17 cellular contexts compared by ENCODE assay signal in the genomic region with DNA sequence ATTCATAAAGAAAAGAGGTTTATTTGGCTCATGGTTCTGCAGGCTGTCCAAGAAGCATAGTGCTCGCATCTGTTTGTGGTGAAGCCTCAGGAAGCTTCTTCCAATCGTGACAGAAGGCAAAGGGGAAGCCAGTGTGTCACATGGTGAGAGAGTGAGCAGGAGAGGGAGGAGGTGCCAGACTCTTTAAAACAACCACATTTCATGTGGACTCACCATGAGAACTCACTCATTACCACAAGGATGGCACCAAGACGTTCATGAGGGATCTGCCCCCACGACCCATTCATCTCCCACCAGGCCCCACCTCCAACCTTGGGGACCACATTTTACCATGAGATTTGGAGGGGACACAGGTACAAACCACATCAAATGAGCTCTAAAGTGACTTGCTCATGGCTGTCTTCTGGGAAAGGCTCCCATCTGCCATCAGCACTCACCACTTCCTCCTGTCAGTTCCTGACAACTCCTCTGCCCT.
DNase-seq lines count a peak whose midpoint lies in the region; ATAC-seq and TF ChIP-seq lines count a peak whose summit lies in the region.
"Had no signal": no experiment of that assay in that cellular context is flagged by ENCODE, and none has a peak within 500 bp of the region (broad histone marks: within the 10 kb centered on the region; RNA-seq: fewer than 3 reads in every experiment).

No MANE protein-coding gene starts in this region.

- peak; percentile 88 for ATAC-seq in activated T-helper 17 cell treated with anti-CD3 and anti-CD28 coated beads, Interleukin-2, amount 50 U/mL, for 72 hours (replicated peaks)
- no peak for ATAC-seq in GM19463 (IDR thresholded peaks at IDR 0.05; ENCODE audit: unreplicated experiment)
- ATAC-seq: esophagus mucosa, left lobe of liver had no signal

- no peak overlapping the region for H3K4me3 ChIP-seq in NB4 (ENCODE audit: low read depth, low read length)
- H3K4me3 ChIP-seq: sigmoid colon had no signal

- H3K9me3 Mint-ChIP-seq in activated CD4-positive, alpha-beta T cell treated with anti-CD3 and anti-CD28 coated beads, Interleukin-2, amount 10 ng/mL, durations not matched to agents 24 days and 14 days: peaks cover 27% of the 10 kb centered on the region
- no peaks in the 10 kb centered on the region for H3K9me3 Mint-ChIP-seq in activated T-helper 17 cell treated with anti-CD3 and anti-CD28 coated beads, Interleukin-2, amount 50 U/mL, for 72 hours
- no peaks in the 10 kb centered on the region for H3K9me3 Mint-ChIP-seq in mesothelial cell of epicardium

- peak overlapping the region; percentile 21 for H3K27ac Mint-ChIP-seq in activated CD4-positive, alpha-beta T cell treated with anti-CD3 and anti-CD28 coated beads, Interleukin-2, amount 10 ng/mL, durations not matched to agents 24 days and 14 days
- H3K27ac Mint-ChIP-seq in activated T-helper 17 cell treated with anti-CD3 and anti-CD28 coated beads, Interleukin-2, amount 50 U/mL, for 72 hours: peak overlapping the region; percentile 40
- no peak overlapping the region for H3K27ac Mint-ChIP-seq in mesothelial cell of epicardium
- H3K27ac Mint-ChIP-seq: activated B cell treated with CpG ODN at 0.5 μM for 24 hours, nephron had no signal

- intact Hi-C loops in activated CD4-positive, alpha-beta T cell treated with anti-CD3 and anti-CD28 coated beads, Interleukin-2, amount 10 ng/mL, durations not matched to agents 24 days and 14 days (cut with micrococcal nuclease): no loop called here

- peaks cover 2% of the 10 kb centered on the region for H3K36me3 Mint-ChIP-seq in activated CD4-positive, alpha-beta T cell treated with anti-CD3 and anti-CD28 coated beads, Interleukin-2, amount 10 ng/mL, durations not matched to agents 24 days and 14 days (ENCODE audit: low read depth)
- H3K36me3 Mint-ChIP-seq in activated T-helper 17 cell treated with anti-CD3 and anti-CD28 coated beads, Interleukin-2, amount 50 U/mL, for 72 hours (ENCODE audit: low read depth): no peaks in the 10 kb centered on the region
- H3K36me3 Mint-ChIP-seq in mesothelial cell of epicardium: no peaks in the 10 kb centered on the region

- TF ChIP-seq CTCF in NB4 (IDR thresholded peaks at IDR 0.05; ENCODE audit: low read depth, low read length): no peak
- TF ChIP-seq CTCF in mesothelial cell of epicardium (IDR thresholded peaks at IDR 0.05; ENCODE audit: unreplicated experiment): no peak

- peak overlapping the region; percentile 26 for H3K4me3 Mint-ChIP-seq in activated CD4-positive, alpha-beta T cell treated with anti-CD3 and anti-CD28 coated beads, Interleukin-2, amount 10 ng/mL, durations not matched to agents 24 days and 14 days
- H3K4me3 Mint-ChIP-seq in activated T-helper 17 cell treated with anti-CD3 and anti-CD28 coated beads, Interleukin-2, amount 50 U/mL, for 72 hours: peak overlapping the region; percentile 34
- H3K4me3 Mint-ChIP-seq in mesothelial cell of epicardium: no peak overlapping the region
- H3K4me3 Mint-ChIP-seq: activated B cell treated with CpG ODN at 0.5 μM for 24 hours, nephron had no signal

- TF ChIP-seq POLR2A in NB4 (IDR thresholded peaks at IDR 0.05; ENCODE audit: extremely low read depth, insufficient read length): no peak

- H3K27me3 Mint-ChIP-seq in activated CD4-positive, alpha-beta T cell treated with anti-CD3 and anti-CD28 coated beads, Interleukin-2, amount 10 ng/mL, durations not matched to agents 24 days and 14 days: peaks cover 25% of the 10 kb centered on the region
- no peaks in the 10 kb centered on the region for H3K27me3 Mint-ChIP-seq in activated T-helper 17 cell treated with anti-CD3 and anti-CD28 coated beads, Interleukin-2, amount 50 U/mL, for 72 hours
- H3K27me3 Mint-ChIP-seq in mesothelial cell of epicardium (ENCODE audit: low read depth): peaks cover 1% of the 10 kb centered on the region
- H3K27me3 Mint-ChIP-seq: activated B cell treated with CpG ODN at 0.5 μM for 24 hours had no signal

- DNase-seq in activated CD4-positive, alpha-beta T cell treated with anti-CD3 and anti-CD28 coated beads, Interleukin-2, amount 10 ng/mL, durations not matched to agents 24 days and 14 days: peak; percentile 72
- DNase-seq in activated CD4-positive, alpha-beta T cell treated with anti-CD3 and anti-CD28 coated beads, Interleukin-2, amount 50 U/mL, for 1 hour: no peak
- DNase-seq in NB4 (ENCODE audit: low read depth) (peak; percentile 78), occipital lobe (lab: John Stamatoyannopoulos, UW) (no peak), mesothelial cell of epicardium (ENCODE audit: low spot score in 2 of 2, unreplicated experiment in 2 of 2) (no peak)
- DNase-seq in stimulated activated CD8-positive, alpha-beta memory T cell treated with anti-CD3 and anti-CD28 coated beads, Interleukin-15, amount 100 ng/mL, for 48 hours (ENCODE audit: low read depth in 2 of 2): peak; percentile 15 to 45
- DNase-seq: activated B cell treated with CpG ODN at 0.5 μM for 24 hours, hypothalamus, NCI-H1417, NCI-H526 treated with DMSO at 0.1 percent for 48 hours, SIG-M5, sigmoid colon had no signal

- peaks cover 22% of the 10 kb centered on the region for H3K4me1 Mint-ChIP-seq in activated CD4-positive, alpha-beta T cell treated with anti-CD3 and anti-CD28 coated beads, Interleukin-2, amount 10 ng/mL, durations not matched to agents 24 days and 14 days
- peaks cover 17% of the 10 kb centered on the region for H3K4me1 Mint-ChIP-seq in activated T-helper 17 cell treated with anti-CD3 and anti-CD28 coated beads, Interleukin-2, amount 50 U/mL, for 72 hours
- H3K4me1 Mint-ChIP-seq in mesothelial cell of epicardium: no peaks in the 10 kb centered on the region
- H3K4me1 Mint-ChIP-seq: nephron had no signal

Comparison
In these comparisons a context has a peak if more than half of its experiments do, and no peak if none do; other contexts are left out.
1. DNase-seq: peak in activated CD4-positive, alpha-beta T cell treated with anti-CD3 and anti-CD28 coated beads, Interleukin-2, amount 10 ng/mL, durations not matched to agents 24 days and 14 days (single experiment), NB4 (single experiment) and stimulated activated CD8-positive, alpha-beta memory T cell treated with anti-CD3 and anti-CD28 coated beads, Interleukin-15, amount 100 ng/mL, for 48 hours (2 of 2); none in activated CD4-positive, alpha-beta T cell treated with anti-CD3 and anti-CD28 coated beads, Interleukin-2, amount 50 U/mL, for 1 hour (single experiment), occipital lobe (single experiment) and mesothelial cell of epicardium (0 of 2).